ENCODE assay signal across 1 cellular context in genomic region chr12:75977590-75977951, GRCh38.
TF ChIP-seq lines count a peak whose summit lies in the region.

No MANE protein-coding gene starts in this region.

TF ChIP-seq in H1, 55 proteins besides CTCF, POLR2A, EP300 and RAD21 (continued from another document):
- no peak for TF ChIP-seq SIN3A (conservative IDR thresholded peaks at IDR 0.05 in 1 of 2, IDR thresholded peaks at IDR 0.05 in 1 of 2; ENCODE audit: low read depth in 1 of 2, low read length in 2 of 2)
- TF ChIP-seq TAF1 (IDR thresholded peaks at IDR 0.05; ENCODE audit: low read depth, low read length), result no peak
